Comparison of ENCODE assay signal across 1 cellular context in the genomic region with DNA sequence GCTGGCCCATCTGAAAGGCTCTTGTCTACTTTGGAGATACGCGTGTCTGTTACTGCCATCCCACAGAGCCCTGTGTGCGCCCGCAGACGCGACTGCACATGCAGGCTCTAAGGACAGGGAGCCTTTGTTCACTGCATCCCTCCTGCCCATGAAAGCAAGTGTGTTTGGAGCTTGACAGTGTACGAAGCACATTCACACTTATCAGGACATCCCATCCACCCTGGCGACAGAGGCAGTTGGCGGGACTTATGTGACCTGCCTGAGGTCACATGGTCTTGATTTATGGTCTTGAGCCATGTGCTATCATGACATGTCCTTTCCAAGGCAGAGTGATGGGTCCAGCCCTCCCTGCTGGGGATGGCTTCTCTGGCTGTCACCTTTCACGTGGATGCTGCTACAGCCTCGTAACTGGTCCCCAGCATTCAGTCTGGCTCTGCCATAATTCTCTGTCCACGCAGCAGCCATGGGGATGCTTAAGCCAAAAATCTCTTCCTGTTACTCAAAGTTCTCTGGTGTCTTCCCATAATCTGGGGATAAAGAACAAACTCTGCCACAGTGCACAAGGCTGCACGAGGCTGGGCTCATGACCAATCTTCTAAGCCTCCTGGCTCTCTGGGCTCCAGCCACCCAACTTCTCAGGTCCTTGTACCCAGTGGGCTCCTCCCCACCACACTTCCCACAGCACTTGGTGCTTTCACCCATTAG.
A peak's percentile ranks its signal among the peaks of the same experiment; 100 is the strongest.
TF ChIP-seq lines count a peak whose summit lies in the region.

No MANE protein-coding gene starts in this region.

TF ChIP-seq in K562, 482 proteins besides CTCF, POLR2A, EP300 and RAD21 (continued from another document and continues in another):
- TF ChIP-seq MAZ (CRISPR knock-in tag; conservative IDR thresholded peaks at IDR 0.05 in 1 of 2, IDR thresholded peaks at IDR 0.05 in 1 of 2) (peak; percentile 42 to 43; a peak in 2 of 4 replicates), ATF7 (IDR thresholded peaks at IDR 0.05) (peak; percentile 62; the same call in 1 of the 2 replicates), ARHGAP35 (IDR thresholded peaks at IDR 0.05; ENCODE audit: partially characterized antibody) (no peak), ZBTB8A (IDR thresholded peaks at IDR 0.05; ENCODE audit: partially characterized antibody) (no peak), PHB (CRISPR knock-in tag; IDR thresholded peaks at IDR 0.05) (no peak), ZNF263 (CRISPR knock-in tag; IDR thresholded peaks at IDR 0.05; ENCODE audit: borderline replicate concordance) (no peak; the same call in 1 of the 2 replicates), GABPB2 (CRISPR knock-in tag; conservative IDR thresholded peaks at IDR 0.05) (no peak), RB1 (IDR thresholded peaks at IDR 0.05; ENCODE audit: low read depth) (peak; percentile 85; the same call in 1 of the 2 replicates), DPF2 (IDR thresholded peaks at IDR 0.05) (0 out of 2 replicates have a peak, but pooled peaks have one; percentile 23), JUNB (CRISPR knock-in tag; conservative IDR thresholded peaks at IDR 0.05) (no peak), PRPF4 (IDR thresholded peaks at IDR 0.05; ENCODE audit: insufficient read depth, low read depth, low read length, poor library complexity, severe bottlenecking) (no peak), KDM1A (IDR thresholded peaks at IDR 0.05) (peak in 1 of 2 experiments; percentile 60; a peak in 2 of 4 replicates), KHSRP (IDR thresholded peaks at IDR 0.05) (no peak), ZNF133 (CRISPR knock-in tag; IDR thresholded peaks at IDR 0.05) (no peak), POLR3G (IDR thresholded peaks at IDR 0.05; ENCODE audit: extremely low read depth, insufficient read length, insufficient replicate concordance) (no peak), CBFA2T2 (conservative IDR thresholded peaks at IDR 0.05) (peak; percentile 46; the same call in 1 of the 2 replicates), RBM34 (IDR thresholded peaks at IDR 0.05; ENCODE audit: borderline replicate concordance, insufficient read depth, low read length) (no peak), SIRT6 (IDR thresholded peaks at IDR 0.05; ENCODE audit: low read depth, low read length) (no peak), MEF2D (tag; conservative IDR thresholded peaks at IDR 0.05; ENCODE audit: low read depth) (no peak), HNRNPH1 (optimal IDR thresholded peaks at IDR 0.05; ENCODE audit: low read depth, low read length) (no peak), RBM15 (IDR thresholded peaks at IDR 0.05; ENCODE audit: insufficient read depth, low read length) (no peak), L3MBTL2 (IDR thresholded peaks at IDR 0.05) (peak; percentile 99), SRSF9 (IDR thresholded peaks at IDR 0.05; ENCODE audit: borderline replicate concordance, low read depth, low read length) (no peak)
- TF ChIP-seq, protein P1, sequence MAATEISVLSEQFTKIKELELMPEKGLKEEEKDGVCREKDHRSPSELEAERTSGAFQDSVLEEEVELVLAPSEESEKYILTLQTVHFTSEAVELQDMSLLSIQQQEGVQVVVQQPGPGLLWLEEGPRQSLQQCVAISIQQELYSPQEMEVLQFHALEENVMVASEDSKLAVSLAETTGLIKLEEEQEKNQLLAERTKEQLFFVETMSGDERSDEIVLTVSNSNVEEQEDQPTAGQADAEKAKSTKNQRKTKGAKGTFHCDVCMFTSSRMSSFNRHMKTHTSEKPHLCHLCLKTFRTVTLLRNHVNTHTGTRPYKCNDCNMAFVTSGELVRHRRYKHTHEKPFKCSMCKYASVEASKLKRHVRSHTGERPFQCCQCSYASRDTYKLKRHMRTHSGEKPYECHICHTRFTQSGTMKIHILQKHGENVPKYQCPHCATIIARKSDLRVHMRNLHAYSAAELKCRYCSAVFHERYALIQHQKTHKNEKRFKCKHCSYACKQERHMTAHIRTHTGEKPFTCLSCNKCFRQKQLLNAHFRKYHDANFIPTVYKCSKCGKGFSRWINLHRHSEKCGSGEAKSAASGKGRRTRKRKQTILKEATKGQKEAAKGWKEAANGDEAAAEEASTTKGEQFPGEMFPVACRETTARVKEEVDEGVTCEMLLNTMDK (IDR thresholded peaks at IDR 0.05; ENCODE audit: borderline replicate concordance, insufficient read depth, low read depth, low read length, poor library complexity, severe bottlenecking) = no peak
- TF ChIP-seq, protein P2, sequence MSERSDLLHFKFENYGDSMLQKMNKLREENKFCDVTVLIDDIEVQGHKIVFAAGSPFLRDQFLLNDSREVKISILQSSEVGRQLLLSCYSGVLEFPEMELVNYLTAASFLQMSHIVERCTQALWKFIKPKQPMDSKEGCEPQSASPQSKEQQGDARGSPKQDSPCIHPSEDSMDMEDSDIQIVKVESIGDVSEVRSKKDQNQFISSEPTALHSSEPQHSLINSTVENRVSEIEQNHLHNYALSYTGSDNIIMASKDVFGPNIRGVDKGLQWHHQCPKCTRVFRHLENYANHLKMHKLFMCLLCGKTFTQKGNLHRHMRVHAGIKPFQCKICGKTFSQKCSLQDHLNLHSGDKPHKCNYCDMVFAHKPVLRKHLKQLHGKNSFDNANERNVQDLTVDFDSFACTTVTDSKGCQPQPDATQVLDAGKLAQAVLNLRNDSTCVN (CRISPR knock-in tag; IDR thresholded peaks at IDR 0.05) = no peak
- TF ChIP-seq, protein P3, sequence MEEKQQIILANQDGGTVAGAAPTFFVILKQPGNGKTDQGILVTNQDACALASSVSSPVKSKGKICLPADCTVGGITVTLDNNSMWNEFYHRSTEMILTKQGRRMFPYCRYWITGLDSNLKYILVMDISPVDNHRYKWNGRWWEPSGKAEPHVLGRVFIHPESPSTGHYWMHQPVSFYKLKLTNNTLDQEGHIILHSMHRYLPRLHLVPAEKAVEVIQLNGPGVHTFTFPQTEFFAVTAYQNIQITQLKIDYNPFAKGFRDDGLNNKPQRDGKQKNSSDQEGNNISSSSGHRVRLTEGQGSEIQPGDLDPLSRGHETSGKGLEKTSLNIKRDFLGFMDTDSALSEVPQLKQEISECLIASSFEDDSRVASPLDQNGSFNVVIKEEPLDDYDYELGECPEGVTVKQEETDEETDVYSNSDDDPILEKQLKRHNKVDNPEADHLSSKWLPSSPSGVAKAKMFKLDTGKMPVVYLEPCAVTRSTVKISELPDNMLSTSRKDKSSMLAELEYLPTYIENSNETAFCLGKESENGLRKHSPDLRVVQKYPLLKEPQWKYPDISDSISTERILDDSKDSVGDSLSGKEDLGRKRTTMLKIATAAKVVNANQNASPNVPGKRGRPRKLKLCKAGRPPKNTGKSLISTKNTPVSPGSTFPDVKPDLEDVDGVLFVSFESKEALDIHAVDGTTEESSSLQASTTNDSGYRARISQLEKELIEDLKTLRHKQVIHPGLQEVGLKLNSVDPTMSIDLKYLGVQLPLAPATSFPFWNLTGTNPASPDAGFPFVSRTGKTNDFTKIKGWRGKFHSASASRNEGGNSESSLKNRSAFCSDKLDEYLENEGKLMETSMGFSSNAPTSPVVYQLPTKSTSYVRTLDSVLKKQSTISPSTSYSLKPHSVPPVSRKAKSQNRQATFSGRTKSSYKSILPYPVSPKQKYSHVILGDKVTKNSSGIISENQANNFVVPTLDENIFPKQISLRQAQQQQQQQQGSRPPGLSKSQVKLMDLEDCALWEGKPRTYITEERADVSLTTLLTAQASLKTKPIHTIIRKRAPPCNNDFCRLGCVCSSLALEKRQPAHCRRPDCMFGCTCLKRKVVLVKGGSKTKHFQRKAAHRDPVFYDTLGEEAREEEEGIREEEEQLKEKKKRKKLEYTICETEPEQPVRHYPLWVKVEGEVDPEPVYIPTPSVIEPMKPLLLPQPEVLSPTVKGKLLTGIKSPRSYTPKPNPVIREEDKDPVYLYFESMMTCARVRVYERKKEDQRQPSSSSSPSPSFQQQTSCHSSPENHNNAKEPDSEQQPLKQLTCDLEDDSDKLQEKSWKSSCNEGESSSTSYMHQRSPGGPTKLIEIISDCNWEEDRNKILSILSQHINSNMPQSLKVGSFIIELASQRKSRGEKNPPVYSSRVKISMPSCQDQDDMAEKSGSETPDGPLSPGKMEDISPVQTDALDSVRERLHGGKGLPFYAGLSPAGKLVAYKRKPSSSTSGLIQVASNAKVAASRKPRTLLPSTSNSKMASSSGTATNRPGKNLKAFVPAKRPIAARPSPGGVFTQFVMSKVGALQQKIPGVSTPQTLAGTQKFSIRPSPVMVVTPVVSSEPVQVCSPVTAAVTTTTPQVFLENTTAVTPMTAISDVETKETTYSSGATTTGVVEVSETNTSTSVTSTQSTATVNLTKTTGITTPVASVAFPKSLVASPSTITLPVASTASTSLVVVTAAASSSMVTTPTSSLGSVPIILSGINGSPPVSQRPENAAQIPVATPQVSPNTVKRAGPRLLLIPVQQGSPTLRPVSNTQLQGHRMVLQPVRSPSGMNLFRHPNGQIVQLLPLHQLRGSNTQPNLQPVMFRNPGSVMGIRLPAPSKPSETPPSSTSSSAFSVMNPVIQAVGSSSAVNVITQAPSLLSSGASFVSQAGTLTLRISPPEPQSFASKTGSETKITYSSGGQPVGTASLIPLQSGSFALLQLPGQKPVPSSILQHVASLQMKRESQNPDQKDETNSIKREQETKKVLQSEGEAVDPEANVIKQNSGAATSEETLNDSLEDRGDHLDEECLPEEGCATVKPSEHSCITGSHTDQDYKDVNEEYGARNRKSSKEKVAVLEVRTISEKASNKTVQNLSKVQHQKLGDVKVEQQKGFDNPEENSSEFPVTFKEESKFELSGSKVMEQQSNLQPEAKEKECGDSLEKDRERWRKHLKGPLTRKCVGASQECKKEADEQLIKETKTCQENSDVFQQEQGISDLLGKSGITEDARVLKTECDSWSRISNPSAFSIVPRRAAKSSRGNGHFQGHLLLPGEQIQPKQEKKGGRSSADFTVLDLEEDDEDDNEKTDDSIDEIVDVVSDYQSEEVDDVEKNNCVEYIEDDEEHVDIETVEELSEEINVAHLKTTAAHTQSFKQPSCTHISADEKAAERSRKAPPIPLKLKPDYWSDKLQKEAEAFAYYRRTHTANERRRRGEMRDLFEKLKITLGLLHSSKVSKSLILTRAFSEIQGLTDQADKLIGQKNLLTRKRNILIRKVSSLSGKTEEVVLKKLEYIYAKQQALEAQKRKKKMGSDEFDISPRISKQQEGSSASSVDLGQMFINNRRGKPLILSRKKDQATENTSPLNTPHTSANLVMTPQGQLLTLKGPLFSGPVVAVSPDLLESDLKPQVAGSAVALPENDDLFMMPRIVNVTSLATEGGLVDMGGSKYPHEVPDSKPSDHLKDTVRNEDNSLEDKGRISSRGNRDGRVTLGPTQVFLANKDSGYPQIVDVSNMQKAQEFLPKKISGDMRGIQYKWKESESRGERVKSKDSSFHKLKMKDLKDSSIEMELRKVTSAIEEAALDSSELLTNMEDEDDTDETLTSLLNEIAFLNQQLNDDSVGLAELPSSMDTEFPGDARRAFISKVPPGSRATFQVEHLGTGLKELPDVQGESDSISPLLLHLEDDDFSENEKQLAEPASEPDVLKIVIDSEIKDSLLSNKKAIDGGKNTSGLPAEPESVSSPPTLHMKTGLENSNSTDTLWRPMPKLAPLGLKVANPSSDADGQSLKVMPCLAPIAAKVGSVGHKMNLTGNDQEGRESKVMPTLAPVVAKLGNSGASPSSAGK (IDR thresholded peaks at IDR 0.05) = peak; percentile 94
- TF ChIP-seq, protein P4, sequence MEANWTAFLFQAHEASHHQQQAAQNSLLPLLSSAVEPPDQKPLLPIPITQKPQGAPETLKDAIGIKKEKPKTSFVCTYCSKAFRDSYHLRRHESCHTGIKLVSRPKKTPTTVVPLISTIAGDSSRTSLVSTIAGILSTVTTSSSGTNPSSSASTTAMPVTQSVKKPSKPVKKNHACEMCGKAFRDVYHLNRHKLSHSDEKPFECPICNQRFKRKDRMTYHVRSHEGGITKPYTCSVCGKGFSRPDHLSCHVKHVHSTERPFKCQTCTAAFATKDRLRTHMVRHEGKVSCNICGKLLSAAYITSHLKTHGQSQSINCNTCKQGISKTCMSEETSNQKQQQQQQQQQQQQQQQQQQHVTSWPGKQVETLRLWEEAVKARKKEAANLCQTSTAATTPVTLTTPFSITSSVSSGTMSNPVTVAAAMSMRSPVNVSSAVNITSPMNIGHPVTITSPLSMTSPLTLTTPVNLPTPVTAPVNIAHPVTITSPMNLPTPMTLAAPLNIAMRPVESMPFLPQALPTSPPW (CRISPR knock-in tag; IDR thresholded peaks at IDR 0.05) = 0 out of 2 replicates have a peak, but pooled peaks have one; percentile 26
- TF ChIP-seq, protein P5, sequence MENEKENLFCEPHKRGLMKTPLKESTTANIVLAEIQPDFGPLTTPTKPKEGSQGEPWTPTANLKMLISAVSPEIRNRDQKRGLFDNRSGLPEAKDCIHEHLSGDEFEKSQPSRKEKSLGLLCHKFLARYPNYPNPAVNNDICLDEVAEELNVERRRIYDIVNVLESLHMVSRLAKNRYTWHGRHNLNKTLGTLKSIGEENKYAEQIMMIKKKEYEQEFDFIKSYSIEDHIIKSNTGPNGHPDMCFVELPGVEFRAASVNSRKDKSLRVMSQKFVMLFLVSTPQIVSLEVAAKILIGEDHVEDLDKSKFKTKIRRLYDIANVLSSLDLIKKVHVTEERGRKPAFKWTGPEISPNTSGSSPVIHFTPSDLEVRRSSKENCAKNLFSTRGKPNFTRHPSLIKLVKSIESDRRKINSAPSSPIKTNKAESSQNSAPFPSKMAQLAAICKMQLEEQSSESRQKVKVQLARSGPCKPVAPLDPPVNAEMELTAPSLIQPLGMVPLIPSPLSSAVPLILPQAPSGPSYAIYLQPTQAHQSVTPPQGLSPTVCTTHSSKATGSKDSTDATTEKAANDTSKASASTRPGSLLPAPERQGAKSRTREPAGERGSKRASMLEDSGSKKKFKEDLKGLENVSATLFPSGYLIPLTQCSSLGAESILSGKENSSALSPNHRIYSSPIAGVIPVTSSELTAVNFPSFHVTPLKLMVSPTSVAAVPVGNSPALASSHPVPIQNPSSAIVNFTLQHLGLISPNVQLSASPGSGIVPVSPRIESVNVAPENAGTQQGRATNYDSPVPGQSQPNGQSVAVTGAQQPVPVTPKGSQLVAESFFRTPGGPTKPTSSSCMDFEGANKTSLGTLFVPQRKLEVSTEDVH (IDR thresholded peaks at IDR 0.05; ENCODE audit: low read depth, partially characterized antibody) = peak; percentile 90
- TF ChIP-seq, protein P6, sequence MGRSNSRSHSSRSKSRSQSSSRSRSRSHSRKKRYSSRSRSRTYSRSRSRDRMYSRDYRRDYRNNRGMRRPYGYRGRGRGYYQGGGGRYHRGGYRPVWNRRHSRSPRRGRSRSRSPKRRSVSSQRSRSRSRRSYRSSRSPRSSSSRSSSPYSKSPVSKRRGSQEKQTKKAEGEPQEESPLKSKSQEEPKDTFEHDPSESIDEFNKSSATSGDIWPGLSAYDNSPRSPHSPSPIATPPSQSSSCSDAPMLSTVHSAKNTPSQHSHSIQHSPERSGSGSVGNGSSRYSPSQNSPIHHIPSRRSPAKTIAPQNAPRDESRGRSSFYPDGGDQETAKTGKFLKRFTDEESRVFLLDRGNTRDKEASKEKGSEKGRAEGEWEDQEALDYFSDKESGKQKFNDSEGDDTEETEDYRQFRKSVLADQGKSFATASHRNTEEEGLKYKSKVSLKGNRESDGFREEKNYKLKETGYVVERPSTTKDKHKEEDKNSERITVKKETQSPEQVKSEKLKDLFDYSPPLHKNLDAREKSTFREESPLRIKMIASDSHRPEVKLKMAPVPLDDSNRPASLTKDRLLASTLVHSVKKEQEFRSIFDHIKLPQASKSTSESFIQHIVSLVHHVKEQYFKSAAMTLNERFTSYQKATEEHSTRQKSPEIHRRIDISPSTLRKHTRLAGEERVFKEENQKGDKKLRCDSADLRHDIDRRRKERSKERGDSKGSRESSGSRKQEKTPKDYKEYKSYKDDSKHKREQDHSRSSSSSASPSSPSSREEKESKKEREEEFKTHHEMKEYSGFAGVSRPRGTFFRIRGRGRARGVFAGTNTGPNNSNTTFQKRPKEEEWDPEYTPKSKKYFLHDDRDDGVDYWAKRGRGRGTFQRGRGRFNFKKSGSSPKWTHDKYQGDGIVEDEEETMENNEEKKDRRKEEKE (IDR thresholded peaks at IDR 0.05; ENCODE audit: borderline replicate concordance in 1 of 2, control insufficient read depth in 1 of 2, low read depth in 2 of 2, low read length in 1 of 2) = 0 out of 4 replicates have a peak, but pooled peaks of 1 of the 2 experiments have one; percentile 26
